In the genomic region with DNA sequence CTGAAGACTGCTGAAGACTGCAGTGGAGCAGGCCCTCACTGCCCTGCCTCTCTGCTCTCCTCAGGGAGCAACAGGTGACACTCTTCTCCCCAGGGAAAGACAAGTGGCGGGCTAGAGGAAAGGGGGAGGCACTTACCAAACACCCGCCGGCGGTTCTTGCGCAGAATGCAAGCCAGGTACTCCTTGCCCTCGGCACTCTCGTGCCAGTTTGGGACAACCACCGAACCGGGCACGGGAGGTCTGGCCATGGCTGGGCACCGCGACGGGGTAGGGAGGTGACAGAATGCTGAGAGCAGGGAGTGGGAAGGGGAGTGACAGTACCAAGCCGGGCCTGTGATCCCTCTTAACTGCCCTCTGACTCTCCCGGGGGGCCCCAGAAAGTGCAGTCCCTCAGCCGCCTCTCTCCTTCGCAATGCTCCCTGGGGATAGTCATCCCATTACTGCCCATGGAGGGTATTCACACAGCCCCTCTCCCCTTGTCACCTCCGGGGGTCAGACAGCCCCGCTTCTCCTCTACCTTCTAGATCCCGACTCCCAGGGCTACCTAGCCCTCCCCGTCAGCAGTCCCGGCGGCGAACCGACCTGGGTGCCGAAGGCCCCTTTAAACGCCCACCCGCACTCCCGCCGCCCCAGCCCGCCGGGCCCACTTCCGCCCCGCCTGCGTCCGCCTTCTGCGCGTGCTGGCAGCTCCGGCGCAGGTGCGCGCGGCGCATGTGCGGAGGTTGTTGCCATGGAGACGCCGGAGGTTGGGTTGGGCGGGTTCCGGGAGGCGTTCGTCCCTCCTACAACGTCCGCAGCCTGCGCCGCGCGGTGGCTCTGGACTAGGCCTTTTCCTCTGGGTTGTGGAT, we compare ENCODE assay signal across 8 cellular contexts. TPM values are rescaled to one million over a fixed set of nuclear protein-coding genes. Genes with fewer than 3 reads are reported as not detected.
DNase-seq lines count a peak whose midpoint lies in the region; ATAC-seq and TF ChIP-seq lines count a peak whose summit lies in the region.

A gene with protein sequence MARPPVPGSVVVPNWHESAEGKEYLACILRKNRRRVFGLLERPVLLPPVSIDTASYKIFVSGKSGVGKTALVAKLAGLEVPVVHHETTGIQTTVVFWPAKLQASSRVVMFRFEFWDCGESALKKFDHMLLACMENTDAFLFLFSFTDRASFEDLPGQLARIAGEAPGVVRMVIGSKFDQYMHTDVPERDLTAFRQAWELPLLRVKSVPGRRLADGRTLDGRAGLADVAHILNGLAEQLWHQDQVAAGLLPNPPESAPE (minus strand): TSS at position 689 of the 848 bp plus-strand sequence. CDS start 441 bp downstream, at position 248.

- no peaks in the 10 kb centered on the region for H3K27me3 ChIP-seq in adipocyte (replicated peaks; ENCODE audit: control insufficient read depth, insufficient read depth, low read length)
- H3K27me3 ChIP-seq in heart right ventricle, result no peaks in the 10 kb centered on the region
- H3K27me3 ChIP-seq in upper lobe of right lung, result no peaks in the 10 kb centered on the region

- H3K9ac ChIP-seq in adipocyte (ENCODE audit: low read length), result peak within 1 kb of the TSS; percentile 86

- DNase-seq in NCI-H1417 (lab: John Stamatoyannopoulos, UW), result peak; percentile 90 to 95 (median 94)
- peak; percentile 48 to 81 for DNase-seq in SW 1271 (lab: John Stamatoyannopoulos, UW)
- peak; percentile 98 for DNase-seq in adipocyte (ENCODE audit: low read depth)
- DNase-seq in heart right ventricle, result peak; percentile 95
- peak; percentile 98 for DNase-seq in posterior vena cava (ENCODE audit: low spot score)
- peak; percentile 98 for DNase-seq in upper lobe of right lung

- H3K4me3 ChIP-seq in adipocyte (ENCODE audit: low read length) (peak within 1 kb of the TSS; percentile 84), heart right ventricle (peak within 1 kb of the TSS; percentile 51 to 72 (median 69)), upper lobe of right lung (peak within 1 kb of the TSS; percentile 82)

- H3K36me3 ChIP-seq in adipocyte (ENCODE audit: control insufficient read depth, insufficient read depth, low read length, severe bottlenecking) (no peaks in the 10 kb centered on the region), heart right ventricle (peaks cover 0 to 13% (median 0%) of the 10 kb centered on the region in 9 donors), upper lobe of right lung (no peaks in the 10 kb centered on the region)

- H3K27ac ChIP-seq in heart right ventricle (peak within 1 kb of the TSS; percentile 52 to 93 (median 85)), upper lobe of right lung (peak within 1 kb of the TSS; percentile 94)

- peak; percentile 91 for ATAC-seq in HG02759 (IDR thresholded peaks at IDR 0.05; ENCODE audit: unreplicated experiment)
- peak; percentile 94 to 98 (median 96) for ATAC-seq in heart right ventricle
- ATAC-seq in upper lobe of right lung, result peak; percentile 94

- intact Hi-C loops in heart right ventricle (cut with DNase I), result loop anchor here in 2 of 10 donors (2.0 to 5.0 kb wide), 2 partner anchors 116 to 154 kb away; a partner anchor contains a TSS
- intact Hi-C loops in posterior vena cava (cut with DNase I), result no loop called here
- intact Hi-C loops in upper lobe of right lung (cut with DNase I), result no loop called here

- H3K4me1 ChIP-seq in adipocyte (ENCODE audit: control insufficient read depth, insufficient read depth, low read length) (peaks cover 18% of the 10 kb centered on the region), heart right ventricle (peaks cover 0 to 25% (median 19%) of the 10 kb centered on the region in 9 donors), upper lobe of right lung (peaks cover 14% of the 10 kb centered on the region)

- 1 to 2% methylated on average over 57 of the region's 57 CpGs for WGBS in heart right ventricle, 2 donors

- TF ChIP-seq POLR2A in GM10847 (IDR thresholded peaks at IDR 0.05; ENCODE audit: extremely low read depth, insufficient read length), result peak; percentile 60

- peak in 4 of 9 donors; percentile 1 to 32 (median 30) for TF ChIP-seq CTCF in heart right ventricle (IDR thresholded peaks at IDR 0.05)
- no peak for TF ChIP-seq CTCF in upper lobe of right lung (IDR thresholded peaks at IDR 0.05)

- H3K9me3 ChIP-seq in adipocyte (ENCODE audit: control insufficient read depth, low read length), result no peaks in the 10 kb centered on the region
- H3K9me3 ChIP-seq in heart right ventricle, result no peaks in the 10 kb centered on the region
- no peaks in the 10 kb centered on the region for H3K9me3 ChIP-seq in upper lobe of right lung

RNA-seq across cellular contexts. Expression of the gene that starts here (rescaled TPM):
- 10 to 100 TPM in 2 of 10 donors, 1 to 10 TPM in 8; 3.9 to 11.1 (median 7.2) TPM for total RNA-seq in heart right ventricle
- 1 to 10 TPM; 2.2 to 2.3 TPM for polyA plus RNA-seq in heart right ventricle
- total RNA-seq in posterior vena cava, result 1 to 10 TPM; 4.1 to 5.2 TPM
- total RNA-seq in upper lobe of right lung, result 11.7 TPM

Comparison
In these comparisons a context has a peak if more than half of its experiments do, and no peak if none do; other contexts are left out.
1. Peak in every context shown above with its lines: DNase-seq, ATAC-seq, H3K4me3 ChIP-seq and H3K27ac ChIP-seq.